In genomic region chr17:75393523-75394331, GRCh38 we compare ENCODE assay signal across 2 cellular contexts.
A peak's percentile ranks its signal among the peaks of the same experiment; 100 is the strongest.
TF ChIP-seq lines count a peak whose summit lies in the region.

No MANE protein-coding gene starts in this region.

TF ChIP-seq in HEK293, 187 proteins besides CTCF, POLR2A, EP300 and RAD21 (continued from another document and continues in another):
- TF ChIP-seq REST (tag by site-specific recombination; IDR thresholded peaks at IDR 0.05) = peak; percentile 63
- TF ChIP-seq ZNF837 (tag by site-specific recombination; IDR thresholded peaks at IDR 0.05) = no peak
- TF ChIP-seq KLF16 (tag by site-specific recombination; IDR thresholded peaks at IDR 0.05) = peak; percentile 87
- TF ChIP-seq GLI4 (tag by site-specific recombination; IDR thresholded peaks at IDR 0.05) = no peak
- no peak for TF ChIP-seq ZNF768 (tag by site-specific recombination; IDR thresholded peaks at IDR 0.05)
- TF ChIP-seq, protein P1, sequence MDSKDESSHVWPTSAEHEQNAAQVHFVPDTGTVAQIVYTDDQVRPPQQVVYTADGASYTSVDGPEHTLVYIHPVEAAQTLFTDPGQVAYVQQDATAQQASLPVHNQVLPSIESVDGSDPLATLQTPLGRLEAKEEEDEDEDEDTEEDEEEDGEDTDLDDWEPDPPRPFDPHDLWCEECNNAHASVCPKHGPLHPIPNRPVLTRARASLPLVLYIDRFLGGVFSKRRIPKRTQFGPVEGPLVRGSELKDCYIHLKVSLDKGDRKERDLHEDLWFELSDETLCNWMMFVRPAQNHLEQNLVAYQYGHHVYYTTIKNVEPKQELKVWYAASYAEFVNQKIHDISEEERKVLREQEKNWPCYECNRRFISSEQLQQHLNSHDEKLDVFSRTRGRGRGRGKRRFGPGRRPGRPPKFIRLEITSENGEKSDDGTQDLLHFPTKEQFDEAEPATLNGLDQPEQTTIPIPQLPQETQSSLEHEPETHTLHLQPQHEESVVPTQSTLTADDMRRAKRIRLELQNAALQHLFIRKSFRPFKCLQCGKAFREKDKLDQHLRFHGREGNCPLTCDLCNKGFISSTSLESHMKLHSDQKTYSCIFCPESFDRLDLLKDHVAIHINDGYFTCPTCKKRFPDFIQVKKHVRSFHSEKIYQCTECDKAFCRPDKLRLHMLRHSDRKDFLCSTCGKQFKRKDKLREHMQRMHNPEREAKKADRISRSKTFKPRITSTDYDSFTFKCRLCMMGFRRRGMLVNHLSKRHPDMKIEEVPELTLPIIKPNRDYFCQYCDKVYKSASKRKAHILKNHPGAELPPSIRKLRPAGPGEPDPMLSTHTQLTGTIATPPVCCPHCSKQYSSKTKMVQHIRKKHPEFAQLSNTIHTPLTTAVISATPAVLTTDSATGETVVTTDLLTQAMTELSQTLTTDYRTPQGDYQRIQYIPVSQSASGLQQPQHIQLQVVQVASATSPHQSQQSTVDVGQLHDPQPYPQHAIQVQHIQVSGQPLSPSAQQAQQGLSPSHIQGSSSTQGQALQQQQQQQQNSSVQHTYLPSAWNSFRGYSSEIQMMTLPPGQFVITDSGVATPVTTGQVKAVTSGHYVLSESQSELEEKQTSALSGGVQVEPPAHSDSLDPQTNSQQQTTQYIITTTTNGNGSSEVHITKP (tag by site-specific recombination; IDR thresholded peaks at IDR 0.05) = peak; percentile 74
- TF ChIP-seq ZNF792 (tag by site-specific recombination; IDR thresholded peaks at IDR 0.05) = no peak
- TF ChIP-seq BCL11A (tag by site-specific recombination; IDR thresholded peaks at IDR 0.05; ENCODE audit: low read depth) = no peak
- no peak for TF ChIP-seq ZNF175 (tag by site-specific recombination; IDR thresholded peaks at IDR 0.05)
- TF ChIP-seq WT1 (tag by site-specific recombination; IDR thresholded peaks at IDR 0.05) = peak; percentile 37; the same call in 1 of the 2 replicates
- TF ChIP-seq ZNF658 (tag by site-specific recombination; IDR thresholded peaks at IDR 0.05) = no peak
- TF ChIP-seq SP2 (tag by site-specific recombination; IDR thresholded peaks at IDR 0.05) = peak; percentile 97
- TF ChIP-seq ATF2 (tag by site-specific recombination; IDR thresholded peaks at IDR 0.05; ENCODE audit: low read depth) = no peak
- no peak for TF ChIP-seq ZNF670 (tag by site-specific recombination; IDR thresholded peaks at IDR 0.05; ENCODE audit: low read depth)
- no peak for TF ChIP-seq ZNF707 (tag by site-specific recombination; IDR thresholded peaks at IDR 0.05)
- TF ChIP-seq ZFP41 (tag by site-specific recombination; IDR thresholded peaks at IDR 0.05; ENCODE audit: borderline replicate concordance) = no peak
- TF ChIP-seq ZNF596 (tag by site-specific recombination; IDR thresholded peaks at IDR 0.05) = no peak
- no peak for TF ChIP-seq ZNF785 (tag by site-specific recombination; IDR thresholded peaks at IDR 0.05)
- no peak for TF ChIP-seq ZNF776 (tag by site-specific recombination; IDR thresholded peaks at IDR 0.05; ENCODE audit: borderline replicate concordance)
- TF ChIP-seq ZSCAN16 (tag by site-specific recombination; IDR thresholded peaks at IDR 0.05) = no peak
- TF ChIP-seq ZNF76 (tag by site-specific recombination; IDR thresholded peaks at IDR 0.05; ENCODE audit: borderline replicate concordance, low read depth) = no peak
- TF ChIP-seq ZNF146 (tag by site-specific recombination; IDR thresholded peaks at IDR 0.05) = no peak
- TF ChIP-seq ZNF341 (tag by site-specific recombination; IDR thresholded peaks at IDR 0.05; ENCODE audit: low read depth) = peak; percentile 99
- TF ChIP-seq ZXDB (tag by site-specific recombination; IDR thresholded peaks at IDR 0.05) = peak; percentile 37; the same call in 1 of the 2 replicates
- peak; percentile 68 for TF ChIP-seq ZNF629 (tag by site-specific recombination; IDR thresholded peaks at IDR 0.05)
- TF ChIP-seq ZNF10 (tag by site-specific recombination; IDR thresholded peaks at IDR 0.05) = no peak

TF ChIP-seq in SK-N-SH, 30 proteins besides CTCF, POLR2A, EP300 and RAD21 (continued from another document):
- TF ChIP-seq RXRA (IDR thresholded peaks at IDR 0.05; ENCODE audit: borderline replicate concordance, low read depth) = no peak
- peak; percentile 96 for TF ChIP-seq ELF1 (IDR thresholded peaks at IDR 0.05)
- TF ChIP-seq RCOR1 (IDR thresholded peaks at IDR 0.05; ENCODE audit: low read length) = peak; percentile 15; the same call in 1 of the 2 replicates
- peak; percentile 100 for TF ChIP-seq PBX3 (IDR thresholded peaks at IDR 0.05)
- TF ChIP-seq REST (IDR thresholded peaks at IDR 0.05; ENCODE audit: low read depth, low read length) = peak; percentile 54
- TF ChIP-seq GABPA (IDR thresholded peaks at IDR 0.05; ENCODE audit: low read depth) = peak; percentile 93
